In the genomic region with DNA sequence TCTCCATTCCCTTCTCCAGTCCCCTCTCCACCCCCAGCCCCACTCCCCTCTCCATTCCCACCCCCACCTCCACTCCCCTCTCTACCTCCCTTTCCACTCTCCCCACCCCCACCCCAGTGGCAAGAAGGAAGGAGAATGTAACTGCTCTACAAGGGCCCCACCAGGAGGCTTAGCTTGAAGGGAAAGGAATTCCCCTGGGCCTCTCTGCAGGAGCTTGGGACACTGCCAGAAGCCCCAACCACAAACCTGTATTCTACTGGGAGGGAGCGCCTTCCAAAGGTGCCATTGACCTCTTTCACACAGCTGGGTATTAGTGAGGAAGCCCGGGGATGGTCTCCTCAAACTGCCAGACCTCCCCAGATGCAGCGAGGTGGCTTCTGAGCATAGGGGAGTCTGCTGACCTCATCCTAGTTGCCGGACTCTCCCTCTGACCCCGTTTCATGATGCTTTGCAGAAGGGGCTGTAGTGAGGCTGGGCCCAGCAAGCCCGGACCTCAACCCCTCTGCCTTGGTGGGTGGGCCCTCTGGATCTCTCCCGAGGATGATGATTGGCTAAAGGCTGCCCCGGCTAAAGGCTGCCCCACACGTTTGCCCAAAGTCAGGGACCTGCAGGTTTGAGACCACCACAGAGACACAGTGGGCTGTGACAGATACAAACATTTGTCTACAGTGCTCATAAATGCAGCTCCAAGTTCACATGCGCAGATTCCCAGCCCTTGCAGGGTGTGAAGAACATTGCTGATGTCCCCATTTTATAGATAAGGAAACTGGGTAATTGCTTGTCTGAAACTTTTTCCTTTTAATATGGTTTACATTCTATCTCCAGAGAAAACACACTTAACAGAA, we compare ENCODE assay signal across 8 cellular contexts. TPM values are rescaled to one million over a fixed set of nuclear protein-coding genes. Genes with fewer than 3 reads are reported as not detected.
DNase-seq lines count a peak whose midpoint lies in the region; ATAC-seq and TF ChIP-seq lines count a peak whose summit lies in the region.

No MANE protein-coding gene starts in this region.

- CTCF ChIA-PET in CD8-positive, alpha-beta memory T cell (lab: Charles Lee) = interaction anchor here (0.9 to 6.2 kb wide), 4 partner anchors 10 to 43 kb away, joined by 3 to 36 read pairs (median 4); no protein-coding TSS in a partner anchor

- no peaks in the 10 kb centered on the region for H3K9me3 ChIP-seq in CD8-positive, alpha-beta memory T cell (ENCODE audit: low read length)

- no peak overlapping the region for H2AFZ ChIP-seq in KMS-11 (ENCODE audit: low read depth)

- peak overlapping the region; percentile 91 for H3K4me2 ChIP-seq in KMS-11

- H3K4me1 Mint-ChIP-seq in CD8-positive, alpha-beta memory T cell = peaks cover 2 to 18% (median 9%) of the 10 kb centered on the region in 3 donors
- peaks cover 65% of the 10 kb centered on the region for H3K4me1 Mint-ChIP-seq in chondrocyte (ENCODE audit: low read depth)

- no peaks in the 10 kb centered on the region for H3K27me3 Mint-ChIP-seq in CD8-positive, alpha-beta memory T cell
- no peaks in the 10 kb centered on the region for H3K27me3 Mint-ChIP-seq in chondrocyte (ENCODE audit: low read depth)

- no peaks in the 10 kb centered on the region for H3K9me3 Mint-ChIP-seq in CD8-positive, alpha-beta memory T cell
- no peaks in the 10 kb centered on the region for H3K9me3 Mint-ChIP-seq in chondrocyte (ENCODE audit: low read depth)

- no peaks in the 10 kb centered on the region for H3K27me3 ChIP-seq in CD8-positive, alpha-beta memory T cell (ENCODE audit: insufficient read depth, low read length, poor library complexity, severe bottlenecking)
- H3K27me3 ChIP-seq in KMS-11 (ENCODE audit: insufficient read depth, low read depth) = no peaks in the 10 kb centered on the region

- no peak for DNase-seq in CD8-positive, alpha-beta memory T cell
- DNase-seq in chondrocyte (ENCODE audit: low spot score) = no peak
- peak; percentile 81 for DNase-seq in myocyte (ENCODE audit: low read depth)
- no peak for DNase-seq in NOMO-1 treated with DMSO at 0.1 percent for 48 hours (lab: John Stamatoyannopoulos, UW; ENCODE audit: unreplicated experiment)
- no peak for DNase-seq in activated CD8-positive, alpha-beta memory T cell treated with anti-CD3 and anti-CD28 coated beads for 24 hours

- no peak overlapping the region for H3K4me3 ChIP-seq in CD8-positive, alpha-beta memory T cell (ENCODE audit: low read length)
- H3K4me3 ChIP-seq in KMS-11 (IDR thresholded peaks at IDR 0.05; ENCODE audit: insufficient read depth, low read depth, low read length) = no peak overlapping the region

- H3K4me1 ChIP-seq in CD8-positive, alpha-beta memory T cell (ENCODE audit: insufficient read depth, low read length) = peaks cover 15% of the 10 kb centered on the region
- H3K4me1 ChIP-seq in KMS-11 (ENCODE audit: low read depth, poor library complexity, severe bottlenecking) = peaks cover 89% of the 10 kb centered on the region

- H3K4me3 Mint-ChIP-seq in CD8-positive, alpha-beta memory T cell = peak overlapping the region in 5 of 7 donors; percentile 15 to 50 (median 28)
- peak overlapping the region; percentile 92 for H3K4me3 Mint-ChIP-seq in chondrocyte (ENCODE audit: unreplicated experiment)

- H3K36me3 Mint-ChIP-seq in CD8-positive, alpha-beta memory T cell = no peaks in the 10 kb centered on the region
- H3K36me3 Mint-ChIP-seq in chondrocyte (ENCODE audit: low read depth) = peaks cover 12% of the 10 kb centered on the region

- peaks cover 53% of the 10 kb centered on the region for H3K79me2 ChIP-seq in KMS-11 (ENCODE audit: insufficient read depth, low read depth)

- H4K20me1 ChIP-seq in KMS-11 (ENCODE audit: insufficient read depth) = no peaks in the 10 kb centered on the region

- H3K27ac Mint-ChIP-seq in CD8-positive, alpha-beta memory T cell = peak overlapping the region in 3 of 8 donors; percentile 6 to 35 (median 17)
- H3K27ac Mint-ChIP-seq in chondrocyte (ENCODE audit: unreplicated experiment) = peak overlapping the region; percentile 95

- no peak for ATAC-seq in HG03457 (IDR thresholded peaks at IDR 0.05; ENCODE audit: unreplicated experiment)
- ATAC-seq in HG03520 (IDR thresholded peaks at IDR 0.05; ENCODE audit: unreplicated experiment) = no peak

- no peak for TF ChIP-seq CTCF in KMS-11 (conservative IDR thresholded peaks at IDR 0.05; ENCODE audit: low read depth, low read length)
- TF ChIP-seq CTCF in chondrocyte (IDR thresholded peaks at IDR 0.05) = no peak

- peak overlapping the region; percentile 60 for H3K9ac ChIP-seq in KMS-11

- POLR2A ChIA-PET in CD8-positive, alpha-beta memory T cell (lab: Charles Lee) = no interaction called here

- H3K36me3 ChIP-seq in CD8-positive, alpha-beta memory T cell (ENCODE audit: insufficient read depth, low read length) = no peaks in the 10 kb centered on the region
- H3K36me3 ChIP-seq in KMS-11 (ENCODE audit: insufficient read depth) = 0 out of 2 replicates have a peak, but pooled peaks cover 4% of the 10 kb centered on the region

- H3K27ac ChIP-seq in CD8-positive, alpha-beta memory T cell (ENCODE audit: low read depth, low read length) = no peak overlapping the region
- H3K27ac ChIP-seq in KMS-11 = peak overlapping the region; percentile 57

RNA-seq across cellular contexts. Expression of a gene that starts 2.9 kb away (rescaled TPM):
- total RNA-seq in CD8-positive, alpha-beta memory T cell = under 1 TPM in 1 of 2 experiments, not detected in 1; 0.11 TPM
- not detected for polyA plus RNA-seq in CD8-positive, alpha-beta memory T cell
- 9.4 to 105 TPM (median 105 TPM) in 3 replicates for total RNA-seq in chondrocyte
- 37.4 and 55.5 TPM in 2 replicates for total RNA-seq in myocyte
- 39.3 TPM for polyA plus RNA-seq in myocyte (2012)

RNA-seq across cellular contexts. Expression of a gene that starts 16.1 kb away (rescaled TPM):
- total RNA-seq in CD8-positive, alpha-beta memory T cell = 1 to 10 TPM; 2.8 TPM
- polyA plus RNA-seq in CD8-positive, alpha-beta memory T cell = 0.85 TPM
- total RNA-seq in chondrocyte (24.6 to 37.8 TPM (median 35.9 TPM) in 3 replicates), myocyte (608 and 1,159 TPM in 2 replicates)
- 413 TPM for polyA plus RNA-seq in myocyte (2012)

RNA-seq across cellular contexts. Expression of a gene that starts 25.0 kb away (rescaled TPM):
- total RNA-seq in CD8-positive, alpha-beta memory T cell = 10 to 100 TPM; 36.1 to 37.2 TPM
- 49.1 TPM for polyA plus RNA-seq in CD8-positive, alpha-beta memory T cell
- total RNA-seq in chondrocyte (15.5 to 21.6 TPM (median 19.8 TPM) in 3 replicates), myocyte (25.2 and 25.9 TPM in 2 replicates)
- 6.3 TPM for polyA plus RNA-seq in myocyte (2012)

Comparison
In these comparisons a context has a peak if more than half of its experiments do, and no peak if none do; other contexts are left out.
1. RNA of a gene that starts 16.1 kb away (total RNA-seq): 608 to 1,159 TPM in myocyte; 24.6 to 37.8 TPM in chondrocyte and 2.8 TPM in CD8-positive, alpha-beta memory T cell; every median in the first group is over 10 times any median in the second.